1 cellular context compared by ENCODE assay signal in genomic region chr2:18412980-18413793, GRCh38.
TF ChIP-seq lines count a peak whose summit lies in the region.

No MANE protein-coding gene starts in this region.

TF ChIP-seq in SK-N-SH, 30 proteins besides CTCF, POLR2A, EP300 and RAD21 (continued from another document):
- TF ChIP-seq USF1 (IDR thresholded peaks at IDR 0.05; ENCODE audit: borderline replicate concordance, low read depth): no peak
- TF ChIP-seq, protein P1, sequence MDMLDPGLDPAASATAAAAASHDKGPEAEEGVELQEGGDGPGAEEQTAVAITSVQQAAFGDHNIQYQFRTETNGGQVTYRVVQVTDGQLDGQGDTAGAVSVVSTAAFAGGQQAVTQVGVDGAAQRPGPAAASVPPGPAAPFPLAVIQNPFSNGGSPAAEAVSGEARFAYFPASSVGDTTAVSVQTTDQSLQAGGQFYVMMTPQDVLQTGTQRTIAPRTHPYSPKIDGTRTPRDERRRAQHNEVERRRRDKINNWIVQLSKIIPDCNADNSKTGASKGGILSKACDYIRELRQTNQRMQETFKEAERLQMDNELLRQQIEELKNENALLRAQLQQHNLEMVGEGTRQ (IDR thresholded peaks at IDR 0.05; ENCODE audit: borderline replicate concordance, low read depth, low read length): no peak
- peak; percentile 61; the same call in 1 of the 2 replicates for TF ChIP-seq TEAD4 (IDR thresholded peaks at IDR 0.05; ENCODE audit: borderline replicate concordance, insufficient read depth)
- TF ChIP-seq PBX3 (IDR thresholded peaks at IDR 0.05): peak; percentile 55
- peak; percentile 90 for TF ChIP-seq JUND (IDR thresholded peaks at IDR 0.05)
- TF ChIP-seq EZH2phosphoT487 (IDR thresholded peaks at IDR 0.05; ENCODE audit: borderline replicate concordance, low read depth): no peak
- peak; percentile 41; the same call in 1 of the 2 replicates for TF ChIP-seq NFIC (IDR thresholded peaks at IDR 0.05; ENCODE audit: borderline replicate concordance)
- peak; percentile 60 for TF ChIP-seq TCF12 (IDR thresholded peaks at IDR 0.05)
- TF ChIP-seq GATA2 (CRISPR knock-in tag; IDR thresholded peaks at IDR 0.05): no peak
- TF ChIP-seq FOSL2 (IDR thresholded peaks at IDR 0.05; ENCODE audit: borderline replicate concordance, low read depth): peak; percentile 96
TF ChIP-seq in SK-N-SH: peak in this region for 9.
